ENCODE assay signal across 9 cellular contexts in genomic region chr11:86303257-86303656, GRCh38. TPM values are rescaled to one million over a fixed set of nuclear protein-coding genes. Genes with fewer than 3 reads are reported as not detected.
DNase-seq lines count a peak whose midpoint lies in the region; FAIRE-seq and TF ChIP-seq lines count a peak whose summit lies in the region.
"Had no signal": no experiment of that assay in that cellular context is flagged by ENCODE, and none has a peak within 500 bp of the region (broad histone marks: within the 10 kb centered on the region; RNA-seq: fewer than 3 reads in every experiment).

No MANE protein-coding gene starts in this region.

- FAIRE-seq in HTR-8/SVneo (lab: Jason Lieb, UNC) (no peak), urothelium cell line (lab: Jason Lieb, UNC) (no peak)
- FAIRE-seq: TTC549 had no signal

- no peak for TF ChIP-seq CTCF in NB4 (IDR thresholded peaks at IDR 0.05; ENCODE audit: low read depth, low read length)
- TF ChIP-seq CTCF in osteoblast (IDR thresholded peaks at IDR 0.05; ENCODE audit: extremely low read depth, low read depth, low read length): no peak

- H4K20me1 ChIP-seq in osteoblast (ENCODE audit: insufficient read depth, low read length): no peaks in the 10 kb centered on the region

- H3K36me3 ChIP-seq in effector memory CD4-positive, alpha-beta T cell (ENCODE audit: control insufficient read depth, insufficient read depth, low read length): no peaks in the 10 kb centered on the region
- peaks cover 5% of the 10 kb centered on the region for H3K36me3 ChIP-seq in osteoblast (ENCODE audit: insufficient read depth, low read length)

- H3K79me2 ChIP-seq in osteoblast (ENCODE audit: insufficient read depth, low read length): peaks cover 40% of the 10 kb centered on the region

- H3K4me3 ChIP-seq in NB4 (ENCODE audit: low read depth, low read length) (peak overlapping the region; percentile 93), osteoblast (ENCODE audit: insufficient read depth, low read length) (peak overlapping the region; percentile 90)
- peak overlapping the region; percentile 75 for H3K4me3 ChIP-seq in effector memory CD4-positive, alpha-beta T cell (ENCODE audit: insufficient read depth, low read depth, low read length, poor library complexity, severe bottlenecking)

- no peaks in the 10 kb centered on the region for H3K9me3 ChIP-seq in effector memory CD4-positive, alpha-beta T cell (ENCODE audit: control insufficient read depth, low read length)
- H3K9me3 ChIP-seq in osteoblast (ENCODE audit: low read depth, low read length): no peaks in the 10 kb centered on the region

- TF ChIP-seq POLR2A in NB4 (IDR thresholded peaks at IDR 0.05; ENCODE audit: extremely low read depth, insufficient read length): no peak

- DNase-seq in ELR (ENCODE audit: low read depth) (peak; percentile 54), NB4 (ENCODE audit: low read depth) (peak; percentile 26), osteoblast (ENCODE audit: insufficient read length, low spot score, missing footprints) (peak; percentile 44), mucosa of gallbladder (ENCODE audit: low spot score) (no peak), HTR-8/SVneo (ENCODE audit: insufficient read length, low spot score) (no peak), urothelium cell line (ENCODE audit: low spot score) (no peak)
- DNase-seq in effector memory CD4-positive, alpha-beta T cell: no peak
- DNase-seq in activated CD4-positive, CD25-positive, alpha-beta regulatory T cell (lab: John Stamatoyannopoulos, UW): no peak

- peak overlapping the region; percentile 87 for H3K4me2 ChIP-seq in osteoblast (ENCODE audit: insufficient read depth, low read length)

- H3K4me1 ChIP-seq in effector memory CD4-positive, alpha-beta T cell (ENCODE audit: control insufficient read depth, insufficient read depth, low read length, poor library complexity, severe bottlenecking): peaks cover 10% of the 10 kb centered on the region
- H3K4me1 ChIP-seq in osteoblast (ENCODE audit: insufficient read depth, low read length): peaks cover 9% of the 10 kb centered on the region

- no peaks in the 10 kb centered on the region for H3K27me3 ChIP-seq in effector memory CD4-positive, alpha-beta T cell (replicated peaks; ENCODE audit: control insufficient read depth, insufficient read depth, low read length, poor library complexity, severe bottlenecking)
- H3K27me3 ChIP-seq in osteoblast (ENCODE audit: insufficient read depth, low read length): peaks cover 2% of the 10 kb centered on the region

- no peak overlapping the region for H2AFZ ChIP-seq in osteoblast (ENCODE audit: low read length)

- no peak overlapping the region for H3K27ac ChIP-seq in effector memory CD4-positive, alpha-beta T cell (ENCODE audit: insufficient read depth, low read length, poor library complexity, severe bottlenecking)
- H3K27ac ChIP-seq in osteoblast (ENCODE audit: low read depth, low read length): peak overlapping the region; percentile 92

RNA-seq across cellular contexts. Expression of gene HIKESHI, which starts 1.2 kb away (rescaled TPM):
- 65.9 and 72.2 TPM in 2 replicates for total RNA-seq in osteoblast
- 25.8 TPM for total RNA-seq in mucosa of gallbladder

RNA-seq across cellular contexts. Expression of gene EED, which starts 58.7 kb away (rescaled TPM):
- total RNA-seq in osteoblast (12.3 and 17.7 TPM in 2 replicates), mucosa of gallbladder (30.5 TPM)

Comparison
In these comparisons a context has a peak if more than half of its experiments do, and no peak if none do; other contexts are left out.
1. DNase-seq: peak in ELR (single experiment), NB4 (single experiment) and osteoblast (single experiment); none in effector memory CD4-positive, alpha-beta T cell (0 of 3), mucosa of gallbladder (single experiment), HTR-8/SVneo (single experiment), activated CD4-positive, CD25-positive, alpha-beta regulatory T cell (0 of 4) and urothelium cell line (single experiment).
2. Peak in every context shown above with its lines, with median percentiles within 50 percentile points of each other: H3K4me3 ChIP-seq.